Comparison of ENCODE assay signal across 10 cellular contexts in the genomic region with DNA sequence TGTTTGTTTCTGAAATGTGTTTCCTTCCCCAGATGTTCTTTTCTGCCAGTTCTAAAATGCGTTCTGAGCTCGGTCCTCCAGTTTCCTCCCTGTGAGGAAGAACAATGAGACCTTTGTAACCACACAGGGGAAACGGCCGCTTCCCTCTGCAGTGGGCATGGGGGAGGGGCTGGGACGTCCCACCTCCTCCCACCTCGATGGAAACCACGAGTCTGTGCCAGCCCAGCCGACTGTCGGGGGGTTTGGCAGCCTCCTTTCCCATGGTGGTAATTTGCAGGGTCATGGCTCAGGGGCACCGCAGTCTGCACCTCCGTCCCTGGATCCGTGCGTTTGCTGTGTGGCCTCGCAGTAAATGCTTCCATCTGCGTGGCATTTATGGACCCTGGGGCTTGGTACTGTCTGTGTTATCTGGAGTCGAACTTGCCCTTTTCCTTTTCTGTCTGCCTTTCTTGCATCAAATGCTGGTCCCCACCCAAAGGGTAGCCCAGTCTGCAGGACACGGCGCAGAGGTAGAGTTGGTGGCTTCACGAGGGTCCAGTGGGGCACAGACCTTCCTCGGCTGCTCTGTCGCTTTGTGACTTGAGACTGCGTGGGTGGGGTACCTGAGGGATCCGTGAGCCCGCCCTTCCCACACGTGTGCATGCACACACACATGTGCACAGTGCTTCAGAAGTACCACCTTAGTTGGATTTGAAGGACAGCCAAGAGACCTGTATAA. TPM values are rescaled to one million over a fixed set of nuclear protein-coding genes. Genes with fewer than 3 reads are reported as not detected.
DNase-seq lines count a peak whose midpoint lies in the region; ATAC-seq and TF ChIP-seq lines count a peak whose summit lies in the region.
"Had no signal": no experiment of that assay in that cellular context is flagged by ENCODE, and none has a peak within 500 bp of the region (broad histone marks: within the 10 kb centered on the region; RNA-seq: fewer than 3 reads in every experiment).

No MANE protein-coding gene starts in this region.

- H3K27me3 Mint-ChIP-seq in activated CD4-positive, alpha-beta T cell treated with anti-CD3 and anti-CD28 coated beads, Interleukin-2, amount 10 ng/mL, durations not matched to agents 7 days and 5 days: no peaks in the 10 kb centered on the region
- no peaks in the 10 kb centered on the region for H3K27me3 Mint-ChIP-seq in activated naive CD8-positive, alpha-beta T cell treated with anti-CD3 and anti-CD28 coated beads, Interleukin-2, amount 50 U/mL, for 24 hours
- H3K27me3 Mint-ChIP-seq in glutamatergic neuron (ENCODE audit: unreplicated experiment): peaks cover 4% of the 10 kb centered on the region

- POLR2A ChIA-PET in activated CD4-positive, alpha-beta T cell treated with anti-CD3 and anti-CD28 coated beads, Interleukin-2, amount 10 ng/mL, durations not matched to agents 7 days and 5 days (lab: Charles Lee): no interaction called here

- no peak overlapping the region for H3K4me3 Mint-ChIP-seq in activated CD4-positive, alpha-beta T cell treated with anti-CD3 and anti-CD28 coated beads, Interleukin-2, amount 10 ng/mL, durations not matched to agents 7 days and 5 days
- H3K4me3 Mint-ChIP-seq in activated naive CD8-positive, alpha-beta T cell treated with anti-CD3 and anti-CD28 coated beads, Interleukin-2, amount 50 U/mL, for 24 hours: no peak overlapping the region
- H3K4me3 Mint-ChIP-seq in glutamatergic neuron (ENCODE audit: unreplicated experiment): no peak overlapping the region

- no peak overlapping the region for H3K27ac Mint-ChIP-seq in activated CD4-positive, alpha-beta T cell treated with anti-CD3 and anti-CD28 coated beads, Interleukin-2, amount 10 ng/mL, durations not matched to agents 7 days and 5 days
- no peak overlapping the region for H3K27ac Mint-ChIP-seq in activated naive CD8-positive, alpha-beta T cell treated with anti-CD3 and anti-CD28 coated beads, Interleukin-2, amount 50 U/mL, for 24 hours
- H3K27ac Mint-ChIP-seq in glutamatergic neuron (ENCODE audit: unreplicated experiment): no peak overlapping the region

- H3K27ac ChIP-seq in thyroid gland: peak overlapping the region in 1 of 3 donors; percentile 33
- H3K27ac ChIP-seq: C4-2B, cardiac muscle cell had no signal

- H3K9me3 Mint-ChIP-seq in activated CD4-positive, alpha-beta T cell treated with anti-CD3 and anti-CD28 coated beads, Interleukin-2, amount 10 ng/mL, durations not matched to agents 7 days and 5 days: no peaks in the 10 kb centered on the region
- H3K9me3 Mint-ChIP-seq in activated naive CD8-positive, alpha-beta T cell treated with anti-CD3 and anti-CD28 coated beads, Interleukin-2, amount 50 U/mL, for 24 hours: no peaks in the 10 kb centered on the region
- peaks cover 1% of the 10 kb centered on the region for H3K9me3 Mint-ChIP-seq in glutamatergic neuron (ENCODE audit: unreplicated experiment)

- peaks cover 47 to 87% of the 10 kb centered on the region in 2 donors for H3K4me1 ChIP-seq in thyroid gland

- ATAC-seq in activated naive CD8-positive, alpha-beta T cell treated with anti-CD3 and anti-CD28 coated beads, Interleukin-2, amount 50 U/mL, for 24 hours: peak; percentile 34
- no peak for ATAC-seq in HG03095 (IDR thresholded peaks at IDR 0.05; ENCODE audit: unreplicated experiment)
- ATAC-seq in GM19035 (IDR thresholded peaks at IDR 0.05; ENCODE audit: unreplicated experiment): no peak

- no peak overlapping the region for H3K4me3 ChIP-seq in thyroid gland (replicated peaks in 1 of 3)
- H3K4me3 ChIP-seq: cardiac muscle cell had no signal

- no peak for TF ChIP-seq POLR2A in thyroid gland (IDR thresholded peaks at IDR 0.05)

- H3K36me3 ChIP-seq in thyroid gland: no peaks in the 10 kb centered on the region
- H3K36me3 ChIP-seq: cardiac muscle cell had no signal

- H3K9me3 ChIP-seq in thyroid gland: no peaks in the 10 kb centered on the region

- peak; percentile 37 for DNase-seq in activated CD4-positive, alpha-beta T cell treated with anti-CD3 and anti-CD28 coated beads, Interleukin-2, amount 10 ng/mL, durations not matched to agents 7 days and 5 days
- no peak for DNase-seq in activated CD4-positive, alpha-beta T cell treated with anti-CD3 and anti-CD28 coated beads, Interleukin-2, amount 50 U/mL, for 4 hours
- DNase-seq in activated naive CD8-positive, alpha-beta T cell treated with anti-CD3 and anti-CD28 coated beads, Interleukin-2, amount 50 U/mL, for 24 hours: peak; percentile 53
- peak; percentile 89 for DNase-seq in left kidney (ENCODE audit: low read depth, low spot score)
- peak; percentile 56 to 64 for DNase-seq in thyroid gland
- DNase-seq in glutamatergic neuron: no peak

- WGBS in thyroid gland, 2 donors: 46 to 50% methylated on average over 20 to 25 of the region's 25 CpGs

- intact Hi-C loops in thyroid gland (cut with DNase I): no loop called here

- H3K36me3 Mint-ChIP-seq in activated CD4-positive, alpha-beta T cell treated with anti-CD3 and anti-CD28 coated beads, Interleukin-2, amount 10 ng/mL, durations not matched to agents 7 days and 5 days (ENCODE audit: low read depth): peaks cover 15% of the 10 kb centered on the region
- H3K36me3 Mint-ChIP-seq in activated naive CD8-positive, alpha-beta T cell treated with anti-CD3 and anti-CD28 coated beads, Interleukin-2, amount 50 U/mL, for 24 hours (ENCODE audit: low read depth): no peaks in the 10 kb centered on the region
- H3K36me3 Mint-ChIP-seq in glutamatergic neuron (ENCODE audit: unreplicated experiment): no peaks in the 10 kb centered on the region

- CTCF ChIA-PET in activated CD4-positive, alpha-beta T cell treated with anti-CD3 and anti-CD28 coated beads, Interleukin-2, amount 10 ng/mL, durations not matched to agents 7 days and 5 days (lab: Charles Lee): interaction anchor here (0.6 to 1.3 kb wide), 4 partner anchors 8 to 496 kb away, joined by 3 to 4 read pairs (median 3); no protein-coding TSS in a partner anchor

- TF ChIP-seq CTCF in thyroid gland (IDR thresholded peaks at IDR 0.05) (no peak), glutamatergic neuron (IDR thresholded peaks at IDR 0.05; ENCODE audit: partially characterized antibody, unreplicated experiment) (no peak)

- peaks cover 68% of the 10 kb centered on the region for H3K4me1 Mint-ChIP-seq in activated CD4-positive, alpha-beta T cell treated with anti-CD3 and anti-CD28 coated beads, Interleukin-2, amount 10 ng/mL, durations not matched to agents 7 days and 5 days
- H3K4me1 Mint-ChIP-seq in activated naive CD8-positive, alpha-beta T cell treated with anti-CD3 and anti-CD28 coated beads, Interleukin-2, amount 50 U/mL, for 24 hours: peaks cover 58% of the 10 kb centered on the region
- H3K4me1 Mint-ChIP-seq in glutamatergic neuron (ENCODE audit: low read depth, unreplicated experiment): peaks cover 16% of the 10 kb centered on the region

- no peaks in the 10 kb centered on the region for H3K27me3 ChIP-seq in thyroid gland
- H3K27me3 ChIP-seq: cardiac muscle cell had no signal

RNA-seq across cellular contexts. Expression of gene LRP5, which starts 16.1 kb away (rescaled TPM):
- total RNA-seq in activated CD4-positive, alpha-beta T cell treated with anti-CD3 and anti-CD28 coated beads, Interleukin-2, amount 10 ng/mL, durations not matched to agents 7 days and 5 days: 10 to 100 TPM; 32.2 to 32.7 TPM
- total RNA-seq in thyroid gland: 10 to 100 TPM; 45.8 to 75.5 (median 54.3) TPM
- total RNA-seq in glutamatergic neuron (ENCODE audit: unreplicated experiment): 17.4 TPM

RNA-seq across cellular contexts. Expression of gene C11orf24, which starts 56.8 kb away (rescaled TPM):
- 10 to 100 TPM; 20.0 to 25.2 TPM for total RNA-seq in activated CD4-positive, alpha-beta T cell treated with anti-CD3 and anti-CD28 coated beads, Interleukin-2, amount 10 ng/mL, durations not matched to agents 7 days and 5 days
- total RNA-seq in thyroid gland: 10 to 100 TPM; 12.4 to 28.3 (median 24.4) TPM
- total RNA-seq in glutamatergic neuron (ENCODE audit: unreplicated experiment): 58.4 TPM

Comparison
In these comparisons a context has a peak if more than half of its experiments do, and no peak if none do; other contexts are left out.
1. DNase-seq: peak in activated CD4-positive, alpha-beta T cell treated with anti-CD3 and anti-CD28 coated beads, Interleukin-2, amount 10 ng/mL, durations not matched to agents 7 days and 5 days (single experiment), activated naive CD8-positive, alpha-beta T cell treated with anti-CD3 and anti-CD28 coated beads, Interleukin-2, amount 50 U/mL, for 24 hours (single experiment), left kidney (single experiment) and thyroid gland (2 of 2); none in activated CD4-positive, alpha-beta T cell treated with anti-CD3 and anti-CD28 coated beads, Interleukin-2, amount 50 U/mL, for 4 hours (0 of 2) and glutamatergic neuron (single experiment).